ENCODE assay signal across 8 cellular contexts in genomic region chr9:92115977-92116285, GRCh38. TPM values are rescaled to one million over a fixed set of nuclear protein-coding genes. Genes with fewer than 3 reads are reported as not detected.
DNase-seq lines count a peak whose midpoint lies in the region; ATAC-seq lines count a peak whose summit lies in the region.

No MANE protein-coding gene starts in this region.

- peak overlapping the region; percentile 51 for H3K27ac ChIP-seq in epithelial cell of prostate

- ATAC-seq in GM18502 (IDR thresholded peaks at IDR 0.05; ENCODE audit: poor library complexity, unreplicated experiment), result peak; percentile 17
- no peak for ATAC-seq in sciatic nerve
- no peak for ATAC-seq in HG03196 (IDR thresholded peaks at IDR 0.05; ENCODE audit: unreplicated experiment)
- no peak for ATAC-seq in GM21515 (IDR thresholded peaks at IDR 0.05; ENCODE audit: unreplicated experiment)

- DNase-seq in OCI-M1 (lab: John Stamatoyannopoulos, UW), result peak; percentile 60
- DNase-seq in epithelial cell of prostate (ENCODE audit: low read depth, low spot score), result no peak
- peak; percentile 29 for DNase-seq in retina
- DNase-seq in sciatic nerve (ENCODE audit: low spot score), result no peak
- DNase-seq in stimulated activated CD4-positive, alpha-beta T cell treated with anti-CD3 and anti-CD28 coated beads, Interleukin-12 subunit alpha, Interleukin-12 subunit beta, amount 100 ng/mL, for 4 hours, result no peak

- intact Hi-C loops in sciatic nerve (cut with DNase I), result no loop called here

RNA-seq across cellular contexts. Expression of gene SPTLC1, which starts 0.7 kb away (rescaled TPM):
- 66.4 TPM for total RNA-seq in sciatic nerve

Comparison
In these comparisons a context has a peak if more than half of its experiments do, and no peak if none do; other contexts are left out.
1. DNase-seq: peak in OCI-M1 (single experiment) and retina (single experiment); none in epithelial cell of prostate (single experiment), sciatic nerve (single experiment) and stimulated activated CD4-positive, alpha-beta T cell treated with anti-CD3 and anti-CD28 coated beads, Interleukin-12 subunit alpha, Interleukin-12 subunit beta, amount 100 ng/mL, for 4 hours (single experiment).